In the genomic region with DNA sequence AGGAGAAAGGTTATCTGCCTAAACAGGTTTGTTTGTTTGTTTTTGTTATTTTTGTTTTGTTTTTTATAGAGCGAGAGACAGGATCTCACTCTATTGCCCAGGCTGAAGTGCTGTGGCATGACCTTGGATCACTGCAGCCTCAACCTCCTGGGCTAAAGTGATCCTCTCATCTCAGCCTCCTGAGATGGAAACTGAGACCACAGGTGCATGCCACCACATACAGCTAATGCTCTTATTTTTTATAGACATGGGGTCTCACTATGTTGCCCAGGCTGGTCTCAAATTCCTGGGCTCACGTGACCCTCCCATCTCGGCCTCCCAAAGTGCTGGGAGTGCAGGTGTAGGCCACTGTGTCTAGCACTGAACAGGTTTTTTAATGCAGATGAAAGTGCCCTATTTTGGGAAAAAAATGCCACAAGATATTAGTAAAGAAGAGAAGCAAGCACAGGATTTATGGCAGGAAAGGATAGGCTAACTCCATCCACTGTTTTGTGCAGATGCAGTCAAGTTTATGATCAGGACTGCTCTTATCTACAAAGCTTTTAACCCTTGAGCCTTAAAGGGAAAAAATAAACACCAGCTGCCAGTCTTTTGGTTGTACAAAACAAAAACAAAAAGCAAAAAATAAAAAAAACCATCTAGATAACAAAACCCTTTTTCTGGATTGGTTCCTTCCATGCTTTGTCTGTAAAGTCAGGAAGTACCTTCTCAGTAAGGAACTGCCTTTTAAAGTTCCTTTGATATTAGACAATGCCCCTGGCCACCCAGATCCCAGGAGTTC, we compare ENCODE assay signal across 23 cellular contexts. TPM values are rescaled to one million over a fixed set of nuclear protein-coding genes. Genes with fewer than 3 reads are reported as not detected.
DNase-seq lines count a peak whose midpoint lies in the region; ATAC-seq, FAIRE-seq and TF ChIP-seq lines count a peak whose summit lies in the region.
"Had no signal": no experiment of that assay in that cellular context is flagged by ENCODE, and none has a peak within 500 bp of the region (broad histone marks: within the 10 kb centered on the region; RNA-seq: fewer than 3 reads in every experiment).

No MANE protein-coding gene starts in this region.

- no peak for DNase-seq in stimulated activated naive CD8-positive, alpha-beta T cell treated with anti-CD3 and anti-CD28 coated beads, Interleukin-15, Interleukin-2, amounts not matched to agents 100 U/mL and 50 U/mL, for 24 hours
- DNase-seq in chondrocyte (ENCODE audit: low spot score) (no peak), mesothelial cell of epicardium (ENCODE audit: low spot score in 2 of 2, unreplicated experiment in 2 of 2) (no peak), NCI-H2196 treated with DMSO at 0.1 percent for 48 hours (lab: John Stamatoyannopoulos, UW; ENCODE audit: unreplicated experiment) (no peak), frontal cortex (ENCODE audit: low spot score in 2 of 2) (no peak), Peyer's patch (no peak)
- DNase-seq: activated CD8-positive, alpha-beta T cell treated with anti-CD3 and anti-CD28 coated beads for 36 hours; activated T-cell treated with anti-CD3 and anti-CD28 coated beads, Interleukin-2, amount 50 U/mL, for 4 hours; DMS79; NCI-H2029; NCI-H446 treated with DMSO at 0.1 percent for 48 hours; stimulated activated CD8-positive, alpha-beta memory T cell treated with anti-CD3 and anti-CD28 coated beads, Interleukin-4, amount 100 ng/mL, for 48 hours had no signal

- no peaks in the 10 kb centered on the region for H3K27me3 Mint-ChIP-seq in stimulated activated naive CD8-positive, alpha-beta T cell treated with anti-CD3 and anti-CD28 coated beads, Interleukin-15, Interleukin-2, amounts not matched to agents 100 ng/mL and 50 ng/mL, for 24 hours
- no peaks in the 10 kb centered on the region for H3K27me3 Mint-ChIP-seq in chondrocyte (ENCODE audit: low read depth)
- H3K27me3 Mint-ChIP-seq in mesothelial cell of epicardium (ENCODE audit: low read depth): no peaks in the 10 kb centered on the region
- H3K27me3 Mint-ChIP-seq: activated CD8-positive, alpha-beta T cell treated with anti-CD3 and anti-CD28 coated beads for 36 hours; activated naive CD4-positive, alpha-beta T cell treated with anti-CD3 and anti-CD28 coated beads, Interleukin-2, amount 50 U/mL, for 24 hours; brain had no signal

- no peak for ATAC-seq in stimulated activated naive CD8-positive, alpha-beta T cell treated with anti-CD3 and anti-CD28 coated beads, Interleukin-15, Interleukin-2, amounts not matched to agents 100 U/mL and 50 U/mL, for 24 hours
- ATAC-seq in HG02884 (IDR thresholded peaks at IDR 0.05; ENCODE audit: unreplicated experiment): no peak
- ATAC-seq: gastroesophageal sphincter, Right ventricle myocardium inferior had no signal

- H3K4me3 ChIP-seq in Peyer's patch: no peak overlapping the region
- H3K4me3 ChIP-seq: coronary artery, gastroesophageal sphincter, skin epidermis, thoracic aorta had no signal

- no peaks in the 10 kb centered on the region for H3K36me3 Mint-ChIP-seq in stimulated activated naive CD8-positive, alpha-beta T cell treated with anti-CD3 and anti-CD28 coated beads, Interleukin-15, Interleukin-2, amounts not matched to agents 100 ng/mL and 50 ng/mL, for 24 hours (ENCODE audit: low read depth)
- H3K36me3 Mint-ChIP-seq in chondrocyte (ENCODE audit: low read depth) (no peaks in the 10 kb centered on the region), mesothelial cell of epicardium (peaks cover 1% of the 10 kb centered on the region)

- no peak overlapping the region for H3K27ac ChIP-seq in Peyer's patch
- H3K27ac ChIP-seq: coronary artery, epithelial cell of prostate, gastroesophageal sphincter, thoracic aorta had no signal

- H3K4me1 Mint-ChIP-seq in stimulated activated naive CD8-positive, alpha-beta T cell treated with anti-CD3 and anti-CD28 coated beads, Interleukin-15, Interleukin-2, amounts not matched to agents 100 ng/mL and 50 ng/mL, for 24 hours (ENCODE audit: low read depth): peaks cover 85% of the 10 kb centered on the region
- H3K4me1 Mint-ChIP-seq in chondrocyte (ENCODE audit: low read depth) (peaks cover 82% of the 10 kb centered on the region), mesothelial cell of epicardium (peaks cover 62% of the 10 kb centered on the region)

- TF ChIP-seq CTCF in chondrocyte (IDR thresholded peaks at IDR 0.05) (no peak), mesothelial cell of epicardium (IDR thresholded peaks at IDR 0.05; ENCODE audit: unreplicated experiment) (no peak), Peyer's patch (IDR thresholded peaks at IDR 0.05) (no peak)

- FAIRE-seq in frontal cortex (lab: Jason Lieb, UNC): no peak

- no peaks in the 10 kb centered on the region for H3K9me3 Mint-ChIP-seq in stimulated activated naive CD8-positive, alpha-beta T cell treated with anti-CD3 and anti-CD28 coated beads, Interleukin-15, Interleukin-2, amounts not matched to agents 100 ng/mL and 50 ng/mL, for 24 hours
- H3K9me3 Mint-ChIP-seq in chondrocyte (ENCODE audit: low read depth) (no peaks in the 10 kb centered on the region), mesothelial cell of epicardium (no peaks in the 10 kb centered on the region)
- H3K9me3 Mint-ChIP-seq: activated CD8-positive, alpha-beta T cell treated with anti-CD3 and anti-CD28 coated beads for 36 hours; activated naive CD4-positive, alpha-beta T cell treated with anti-CD3 and anti-CD28 coated beads, Interleukin-2, amount 50 U/mL, for 24 hours; activated T-cell treated with anti-CD3 and anti-CD28 coated beads, Interleukin-2, amount 50 U/mL, for 4 hours; CD14-positive monocyte had no signal

- no peak overlapping the region for H3K27ac Mint-ChIP-seq in stimulated activated naive CD8-positive, alpha-beta T cell treated with anti-CD3 and anti-CD28 coated beads, Interleukin-15, Interleukin-2, amounts not matched to agents 100 ng/mL and 50 ng/mL, for 24 hours
- H3K27ac Mint-ChIP-seq in chondrocyte (ENCODE audit: unreplicated experiment) (peak overlapping the region; percentile 64), mesothelial cell of epicardium (peak overlapping the region; percentile 67)
- H3K27ac Mint-ChIP-seq: activated naive CD4-positive, alpha-beta T cell treated with anti-CD3 and anti-CD28 coated beads, Interleukin-2, amount 50 U/mL, for 24 hours had no signal

- H3K36me3 ChIP-seq in Peyer's patch: no peaks in the 10 kb centered on the region
- H3K36me3 ChIP-seq: gastroesophageal sphincter, thoracic aorta had no signal

- peaks cover 0 to 43% (median 0%) of the 10 kb centered on the region in 4 donors for H3K4me1 ChIP-seq in Peyer's patch

- no peaks in the 10 kb centered on the region for H3K9me3 ChIP-seq in Peyer's patch
- H3K9me3 ChIP-seq: gastroesophageal sphincter, thoracic aorta had no signal

- H3K4me3 Mint-ChIP-seq in stimulated activated naive CD8-positive, alpha-beta T cell treated with anti-CD3 and anti-CD28 coated beads, Interleukin-15, Interleukin-2, amounts not matched to agents 100 ng/mL and 50 ng/mL, for 24 hours: peak overlapping the region; percentile 27
- H3K4me3 Mint-ChIP-seq in chondrocyte (ENCODE audit: unreplicated experiment): no peak overlapping the region
- no peak overlapping the region for H3K4me3 Mint-ChIP-seq in mesothelial cell of epicardium
- H3K4me3 Mint-ChIP-seq: activated CD8-positive, alpha-beta T cell treated with anti-CD3 and anti-CD28 coated beads for 36 hours; activated T-cell treated with anti-CD3 and anti-CD28 coated beads, Interleukin-2, amount 50 U/mL, for 4 hours; brain had no signal

- TF ChIP-seq POLR2A in Peyer's patch (IDR thresholded peaks at IDR 0.05): no peak

- H3K27me3 ChIP-seq in Peyer's patch: no peaks in the 10 kb centered on the region
- H3K27me3 ChIP-seq: gastroesophageal sphincter had no signal

RNA-seq across cellular contexts. Expression of a gene that starts 29.4 kb away (rescaled TPM):
- 30.9 to 42.9 TPM (median 35.3 TPM) in 3 replicates for total RNA-seq in chondrocyte
- total RNA-seq in mesothelial cell of epicardium: 77.8 to 78.4 TPM (median 78.0 TPM) in 3 replicates
- 104 TPM for total RNA-seq in frontal cortex
- 10 to 100 TPM; 41.3 to 80.9 (median 43.9) TPM for total RNA-seq in Peyer's patch
